Comparison of ENCODE assay signal across 2 cellular contexts in the genomic region with DNA sequence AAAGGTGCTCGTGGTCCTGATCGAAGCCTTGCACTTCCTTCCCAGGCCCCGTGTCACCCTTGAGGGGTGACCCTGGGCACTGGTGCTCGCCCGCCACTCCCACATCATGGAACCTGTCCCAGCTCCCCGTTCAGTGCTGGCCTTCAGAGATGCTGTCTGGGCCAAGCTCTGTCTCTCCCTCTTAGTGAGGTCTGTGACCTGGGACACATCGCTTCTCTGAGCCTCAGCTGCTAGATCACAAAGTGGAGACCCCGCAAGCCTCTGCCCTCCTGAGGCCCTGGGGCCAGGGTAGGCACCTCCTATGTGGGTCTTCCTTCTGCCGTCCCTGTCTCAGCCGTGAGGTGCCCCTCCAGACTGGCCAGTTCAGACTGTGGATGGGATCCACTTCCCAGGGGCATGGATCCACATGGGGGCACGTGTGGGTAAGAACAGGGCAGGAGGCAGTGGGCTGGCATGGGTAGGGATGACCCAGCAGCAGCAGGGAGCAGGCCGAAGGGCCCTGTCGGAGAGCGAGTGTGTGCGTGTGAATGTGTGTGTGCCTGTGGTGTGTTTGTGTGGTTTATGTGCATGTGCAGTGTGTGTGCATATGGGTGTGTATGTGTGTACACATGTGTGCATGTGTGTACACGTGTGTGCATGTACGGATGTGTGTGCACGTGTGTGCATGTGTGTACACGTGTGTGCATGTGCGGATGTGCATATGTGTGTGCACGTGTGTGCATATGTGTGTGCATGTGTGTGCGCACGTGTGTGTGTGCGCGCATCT.
A peak's percentile ranks its signal among the peaks of the same experiment; 100 is the strongest.
TF ChIP-seq lines count a peak whose summit lies in the region.

No MANE protein-coding gene starts in this region.

TF ChIP-seq in endothelial cell of umbilical vein, 7 proteins besides CTCF, POLR2A, EP300 and RAD21:
- no peak for TF ChIP-seq POLR2AphosphoS5 (IDR thresholded peaks at IDR 0.05; ENCODE audit: insufficient read depth, low read depth, low read length)
- TF ChIP-seq, protein P1, sequence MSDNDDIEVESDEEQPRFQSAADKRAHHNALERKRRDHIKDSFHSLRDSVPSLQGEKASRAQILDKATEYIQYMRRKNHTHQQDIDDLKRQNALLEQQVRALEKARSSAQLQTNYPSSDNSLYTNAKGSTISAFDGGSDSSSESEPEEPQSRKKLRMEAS (IDR thresholded peaks at IDR 0.05; ENCODE audit: insufficient read depth, insufficient read length), result peak; percentile 24

TF ChIP-seq in HEK293T, 16 proteins besides CTCF, POLR2A, EP300 and RAD21:
- TF ChIP-seq FOXA1 (IDR thresholded peaks at IDR 0.05), result no peak
- TF ChIP-seq NFRKB (IDR thresholded peaks at IDR 0.05), result no peak
- TF ChIP-seq FOXK2 (IDR thresholded peaks at IDR 0.05), result no peak
- TF ChIP-seq FOXM1 (IDR thresholded peaks at IDR 0.05; ENCODE audit: borderline replicate concordance), result no peak
- TF ChIP-seq ELF4 (IDR thresholded peaks at IDR 0.05), result no peak
- no peak for TF ChIP-seq TARDBP (IDR thresholded peaks at IDR 0.05)
- TF ChIP-seq ARNT (IDR thresholded peaks at IDR 0.05), result no peak
- TF ChIP-seq HDGF (IDR thresholded peaks at IDR 0.05; ENCODE audit: borderline replicate concordance), result no peak
- TF ChIP-seq, protein P2, sequence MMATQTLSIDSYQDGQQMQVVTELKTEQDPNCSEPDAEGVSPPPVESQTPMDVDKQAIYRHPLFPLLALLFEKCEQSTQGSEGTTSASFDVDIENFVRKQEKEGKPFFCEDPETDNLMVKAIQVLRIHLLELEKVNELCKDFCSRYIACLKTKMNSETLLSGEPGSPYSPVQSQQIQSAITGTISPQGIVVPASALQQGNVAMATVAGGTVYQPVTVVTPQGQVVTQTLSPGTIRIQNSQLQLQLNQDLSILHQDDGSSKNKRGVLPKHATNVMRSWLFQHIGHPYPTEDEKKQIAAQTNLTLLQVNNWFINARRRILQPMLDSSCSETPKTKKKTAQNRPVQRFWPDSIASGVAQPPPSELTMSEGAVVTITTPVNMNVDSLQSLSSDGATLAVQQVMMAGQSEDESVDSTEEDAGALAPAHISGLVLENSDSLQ (IDR thresholded peaks at IDR 0.05), result no peak
- TF ChIP-seq L3MBTL2 (conservative IDR thresholded peaks at IDR 0.05), result no peak
- TF ChIP-seq SP1 (IDR thresholded peaks at IDR 0.05), result no peak
- TF ChIP-seq CTBP1 (IDR thresholded peaks at IDR 0.05; ENCODE audit: borderline replicate concordance), result no peak
- no peak for TF ChIP-seq SUZ12 (IDR thresholded peaks at IDR 0.05)
- no peak for TF ChIP-seq ZNF384 (IDR thresholded peaks at IDR 0.05)
- TF ChIP-seq LEF1 (IDR thresholded peaks at IDR 0.05; ENCODE audit: borderline replicate concordance), result no peak
